ENCODE assay signal across 9 cellular contexts in the genomic region with DNA sequence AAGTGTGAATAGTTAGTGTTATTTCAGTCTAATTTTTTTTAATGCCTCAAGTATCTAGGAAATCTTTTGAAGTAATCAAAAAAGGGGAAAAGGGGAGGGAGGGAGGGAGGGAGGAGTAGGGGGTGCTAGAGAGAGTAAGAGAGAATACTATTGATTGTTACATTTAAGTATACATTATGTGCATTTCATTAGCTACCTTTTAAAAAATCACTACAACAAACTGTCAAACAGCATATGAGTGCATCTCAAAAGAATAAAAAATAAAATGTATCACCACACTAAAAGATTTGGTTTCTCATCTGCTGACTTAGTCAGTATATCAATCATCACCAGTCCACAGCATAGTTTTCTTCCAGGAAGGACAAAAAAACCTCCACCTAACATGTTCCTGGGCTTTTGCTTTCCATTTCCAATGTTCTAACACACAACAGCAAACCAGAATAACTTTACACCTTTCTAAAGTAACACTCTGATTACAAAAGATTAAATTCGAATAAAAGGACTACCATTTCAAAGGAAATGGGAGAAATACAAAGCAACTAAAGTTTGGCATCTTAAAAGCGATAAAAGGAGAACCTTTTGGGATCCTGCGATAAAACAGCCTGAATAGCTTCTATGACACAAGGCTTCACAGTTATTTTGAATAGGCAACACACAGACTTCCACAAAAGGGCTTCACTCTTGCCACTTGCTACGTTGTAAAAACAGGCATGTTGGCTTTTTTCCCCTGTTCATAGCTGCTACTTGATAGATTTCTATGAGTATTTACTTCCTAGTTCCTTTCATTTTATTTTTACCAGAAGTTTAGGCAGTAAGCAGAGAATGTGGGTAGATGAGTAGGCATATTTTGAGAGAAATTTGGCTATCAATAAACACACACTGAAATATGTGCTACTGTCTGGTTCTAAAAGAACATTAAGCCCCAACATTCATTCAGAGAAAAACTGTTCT.
A peak's percentile ranks its signal among the peaks of the same experiment; 100 is the strongest.
DNase-seq lines count a peak whose midpoint lies in the region; ATAC-seq and TF ChIP-seq lines count a peak whose summit lies in the region.
"Had no signal": no experiment of that assay in that cellular context is flagged by ENCODE, and none has a peak within 500 bp of the region (broad histone marks: within the 10 kb centered on the region; RNA-seq: fewer than 3 reads in every experiment).

No MANE protein-coding gene starts in this region.

- no peak for DNase-seq in PC-3
- DNase-seq in midbrain (lab: John Stamatoyannopoulos, UW), result peak; percentile 9
- no peak for DNase-seq in upper lobe of left lung
- DNase-seq in stimulated activated CD4-positive, alpha-beta T cell treated with anti-CD3 and anti-CD28 coated beads, Interleukin-1b, Interleukin-23, amount 100 ng/mL, for 48 hours, result no peak
- DNase-seq in NCI-H748 (lab: John Stamatoyannopoulos, UW; ENCODE audit: unreplicated experiment), result no peak
- no peak for DNase-seq in NK-92 treated with Interleukin-12 subunit alpha and Interleukin-12 subunit beta, amount 100 ng/mL, for 24 hours (lab: John Stamatoyannopoulos, UW)
- no peak for DNase-seq in T-cell
- DNase-seq: NCI-H1105 treated with DMSO at 0.1 percent for 48 hours had no signal

- POLR2A ChIA-PET in PC-3 (lab: Charles Lee; ENCODE audit: unreplicated experiment) (no interaction called here), T-cell (lab: Charles Lee) (no interaction called here)

- H3K9me2 ChIP-seq in PC-3 (replicated peaks; ENCODE audit: low read length), result no peaks in the 10 kb centered on the region

- H3K9ac ChIP-seq in PC-3 (ENCODE audit: low read length), result peak overlapping the region; percentile 99

- no peak for TF ChIP-seq POLR2A in upper lobe of left lung (IDR thresholded peaks at IDR 0.05)

- TF ChIP-seq CTCF in PC-3 (conservative IDR thresholded peaks at IDR 0.05; ENCODE audit: low read depth, low read length), result no peak
- no peak for TF ChIP-seq CTCF in upper lobe of left lung (IDR thresholded peaks at IDR 0.05)

- no peak for TF ChIP-seq EP300 in upper lobe of left lung (IDR thresholded peaks at IDR 0.05)

- H3K27me3 ChIP-seq in PC-3 (ENCODE audit: low read length) (no peaks in the 10 kb centered on the region), ectodermal cell (ENCODE audit: control insufficient read depth, insufficient read depth, low read length, poor library complexity, severe bottlenecking) (no peaks in the 10 kb centered on the region), upper lobe of left lung (no peaks in the 10 kb centered on the region)

- CTCF ChIA-PET in PC-3 (lab: Charles Lee), result no interaction called here
- CTCF ChIA-PET in T-cell (lab: Charles Lee), result no interaction called here

- H3K9me3 Mint-ChIP-seq in T-cell, result no peaks in the 10 kb centered on the region

- BruUV-seq in PC-3 (replicated peaks; lab: Mats Ljungman, UMichigan), result no TSS peak

- H3K4me3 ChIP-seq in PC-3 (ENCODE audit: low read length), result no peak overlapping the region
- no peak overlapping the region for H3K4me3 ChIP-seq in ectodermal cell (ENCODE audit: insufficient read depth, low read depth, low read length)
- H3K4me3 ChIP-seq in upper lobe of left lung, result no peak overlapping the region

- no peaks in the 10 kb centered on the region for H3K4me1 Mint-ChIP-seq in T-cell

- H4K20me1 ChIP-seq in PC-3 (ENCODE audit: low read length), result no peaks in the 10 kb centered on the region

- no peaks in the 10 kb centered on the region for H3K9me3 ChIP-seq in PC-3 (ENCODE audit: low read length)
- H3K9me3 ChIP-seq in ectodermal cell (ENCODE audit: control insufficient read depth, low read length), result no peaks in the 10 kb centered on the region
- H3K9me3 ChIP-seq in upper lobe of left lung, result no peaks in the 10 kb centered on the region

- H3K79me2 ChIP-seq in PC-3 (ENCODE audit: low read length), result no peaks in the 10 kb centered on the region

- H3K36me3 ChIP-seq in PC-3 (ENCODE audit: low read depth, low read length) (peaks cover 10% of the 10 kb centered on the region; the same call in 1 of the 2 replicates), ectodermal cell (ENCODE audit: control insufficient read depth, insufficient read depth, low read length) (no peaks in the 10 kb centered on the region), upper lobe of left lung (peaks cover 0 to 4% (median 2%) of the 10 kb centered on the region in 4 donors)

- no peaks in the 10 kb centered on the region for H3K36me3 Mint-ChIP-seq in T-cell

- H3K27ac Mint-ChIP-seq in T-cell, result no peak overlapping the region

- no peak for ATAC-seq in PC-3
- peak in 1 of 2 donors; percentile 66 for ATAC-seq in upper lobe of left lung (ENCODE audit: low FRiP score in 2 of 2)
- ATAC-seq in T-cell (replicated peaks in 1 of 4), result no peak

- intact Hi-C loops in PC-3 (cut with micrococcal nuclease), result loop anchor here (2.0 to 5.0 kb wide), 2 partner anchors 27 to 36 kb away; no protein-coding TSS in a partner anchor

- H3F3A ChIP-seq in PC-3 (ENCODE audit: low read length, unreplicated experiment), result peaks cover 4% of the 10 kb centered on the region

- no peak overlapping the region for H3K4me3 Mint-ChIP-seq in T-cell

- H3K4me1 ChIP-seq in PC-3 (ENCODE audit: insufficient read depth, low read length) (peaks cover 59% of the 10 kb centered on the region), ectodermal cell (ENCODE audit: control insufficient read depth, insufficient read depth, low read length) (peaks cover 21% of the 10 kb centered on the region), upper lobe of left lung (peaks cover 6 to 23% (median 21%) of the 10 kb centered on the region in 4 donors)

- WGBS in ectodermal cell, 2 experiments, result 57 to 60% methylated on average over 4 of the region's 4 CpGs
- 33 to 38% methylated on average over 4 of the region's 4 CpGs for WGBS in upper lobe of left lung, 2 donors

- H3K27me3 Mint-ChIP-seq in T-cell, result no peaks in the 10 kb centered on the region

- H3K4me2 ChIP-seq in PC-3 (ENCODE audit: low read length), result peak overlapping the region; percentile 53

- no peak overlapping the region for H2AFZ ChIP-seq in PC-3 (ENCODE audit: low read length)

- H3K27ac ChIP-seq in PC-3 (ENCODE audit: low read length) (peak overlapping the region; percentile 100), ectodermal cell (ENCODE audit: insufficient read depth, low read depth, low read length, poor library complexity, severe bottlenecking) (peak overlapping the region; percentile 88), upper lobe of left lung (peak overlapping the region; percentile 29 to 84 (median 66))
